In the genomic region with DNA sequence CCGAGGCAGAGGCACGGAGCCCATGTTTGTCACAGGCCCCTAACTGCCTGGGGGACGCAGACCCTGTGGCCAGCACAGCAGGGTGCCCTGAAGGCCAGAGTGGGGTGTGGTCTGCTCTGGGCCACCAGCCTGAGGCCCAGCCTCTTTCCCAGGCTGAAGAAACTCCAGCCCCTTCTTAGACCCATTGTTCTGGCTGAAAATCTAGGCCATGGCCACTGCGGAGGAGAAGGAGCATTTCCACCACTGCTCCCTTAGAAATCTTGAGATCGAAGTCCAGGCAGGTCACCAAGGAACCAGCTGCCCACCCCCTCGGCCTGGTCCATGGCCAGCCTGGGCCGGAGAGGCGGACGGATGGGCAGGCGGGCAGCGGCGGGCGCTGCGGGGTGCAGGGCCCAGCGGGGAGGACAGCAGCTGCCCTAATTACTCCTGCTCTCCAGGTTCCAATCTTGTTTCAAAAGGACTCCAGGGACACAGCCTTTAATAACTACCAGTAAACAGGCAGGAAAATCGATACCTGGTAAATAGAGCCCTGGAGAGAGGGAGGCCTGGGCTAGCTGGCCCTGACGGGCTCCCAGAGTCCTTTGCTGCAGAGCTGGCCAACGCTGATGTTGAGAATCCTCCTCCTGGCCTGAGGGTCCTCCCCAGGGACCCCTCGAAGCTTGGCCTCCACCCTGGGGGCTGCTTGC, we compare ENCODE assay signal across 10 cellular contexts. TPM values are rescaled to one million over a fixed set of nuclear protein-coding genes. Genes with fewer than 3 reads are reported as not detected.
DNase-seq lines count a peak whose midpoint lies in the region; ATAC-seq and TF ChIP-seq lines count a peak whose summit lies in the region.
"Had no signal": no experiment of that assay in that cellular context is flagged by ENCODE, and none has a peak within 500 bp of the region (broad histone marks: within the 10 kb centered on the region; RNA-seq: fewer than 3 reads in every experiment).

No MANE protein-coding gene starts in this region.

- ATAC-seq in stimulated activated effector memory CD8-positive, alpha-beta T cell treated with anti-CD3 and anti-CD28 coated beads, Interleukin-12 subunit alpha, Interleukin-12 subunit beta, amount 100 ng/mL, for 72 hours: no peak
- ATAC-seq in GM18870 (IDR thresholded peaks at IDR 0.05; ENCODE audit: unreplicated experiment): no peak
- ATAC-seq in HG03196 (IDR thresholded peaks at IDR 0.05; ENCODE audit: unreplicated experiment): no peak
- ATAC-seq: Panc1 had no signal

- no peak for TF ChIP-seq CTCF in glutamatergic neuron (IDR thresholded peaks at IDR 0.05; ENCODE audit: partially characterized antibody, unreplicated experiment)

- no peak overlapping the region for H3K4me3 Mint-ChIP-seq in glutamatergic neuron (ENCODE audit: unreplicated experiment)
- peak overlapping the region; percentile 71 for H3K4me3 Mint-ChIP-seq in stimulated activated effector memory CD8-positive, alpha-beta T cell treated with anti-CD3 and anti-CD28 coated beads, Interleukin-12 subunit alpha, Interleukin-12 subunit beta, amount 100 ng/mL, for 72 hours
- H3K4me3 Mint-ChIP-seq: activated CD4-positive, alpha-beta T cell treated with anti-CD3 and anti-CD28 coated beads, Interleukin-2, amount 10 ng/mL, durations not matched to agents 24 days and 14 days had no signal

- peaks cover 9% of the 10 kb centered on the region for H3K4me1 Mint-ChIP-seq in glutamatergic neuron (ENCODE audit: low read depth, unreplicated experiment)
- H3K4me1 Mint-ChIP-seq in stimulated activated effector memory CD8-positive, alpha-beta T cell treated with anti-CD3 and anti-CD28 coated beads, Interleukin-12 subunit alpha, Interleukin-12 subunit beta, amount 100 ng/mL, for 72 hours: peaks cover 60% of the 10 kb centered on the region

- H3K27ac Mint-ChIP-seq in glutamatergic neuron (ENCODE audit: unreplicated experiment): peak overlapping the region; percentile 74
- H3K27ac Mint-ChIP-seq in stimulated activated effector memory CD8-positive, alpha-beta T cell treated with anti-CD3 and anti-CD28 coated beads, Interleukin-12 subunit alpha, Interleukin-12 subunit beta, amount 100 ng/mL, for 72 hours: peak overlapping the region; percentile 96

- H3K9me3 Mint-ChIP-seq in glutamatergic neuron (ENCODE audit: unreplicated experiment): peaks cover 5% of the 10 kb centered on the region
- H3K9me3 Mint-ChIP-seq in stimulated activated effector memory CD8-positive, alpha-beta T cell treated with anti-CD3 and anti-CD28 coated beads, Interleukin-12 subunit alpha, Interleukin-12 subunit beta, amount 100 ng/mL, for 72 hours: no peaks in the 10 kb centered on the region
- H3K9me3 Mint-ChIP-seq: activated CD4-positive, alpha-beta T cell treated with anti-CD3 and anti-CD28 coated beads, Interleukin-2, amount 10 ng/mL, durations not matched to agents 24 days and 14 days had no signal

- DNase-seq in NCI-H187 treated with DMSO at 0.1 percent for 48 hours (lab: John Stamatoyannopoulos, UW) (peak; percentile 5), NCI-H187 (lab: John Stamatoyannopoulos, UW) (no peak), NCI-H446 treated with DMSO at 0.1 percent for 48 hours (lab: John Stamatoyannopoulos, UW) (peak; percentile 18), glutamatergic neuron (no peak), middle frontal gyrus (ENCODE audit: extremely low spot score, low spot score) (no peak)
- no peak for DNase-seq in stimulated activated effector memory CD8-positive, alpha-beta T cell treated with anti-CD3 and anti-CD28 coated beads, Interleukin-12 subunit alpha, Interleukin-12 subunit beta, amount 100 ng/mL, for 72 hours (ENCODE audit: low spot score in 2 of 2)
- DNase-seq: activated CD4-positive, alpha-beta T cell treated with anti-CD3 and anti-CD28 coated beads, Interleukin-2, amount 10 ng/mL, durations not matched to agents 24 days and 14 days had no signal

- peaks cover 4% of the 10 kb centered on the region for H3K36me3 Mint-ChIP-seq in glutamatergic neuron (ENCODE audit: unreplicated experiment)
- H3K36me3 Mint-ChIP-seq in stimulated activated effector memory CD8-positive, alpha-beta T cell treated with anti-CD3 and anti-CD28 coated beads, Interleukin-12 subunit alpha, Interleukin-12 subunit beta, amount 100 ng/mL, for 72 hours: no peaks in the 10 kb centered on the region

- peaks cover 22% of the 10 kb centered on the region for H3K27me3 Mint-ChIP-seq in glutamatergic neuron (ENCODE audit: unreplicated experiment)
- H3K27me3 Mint-ChIP-seq: activated CD4-positive, alpha-beta T cell treated with anti-CD3 and anti-CD28 coated beads, Interleukin-2, amount 10 ng/mL, durations not matched to agents 24 days and 14 days had no signal

RNA-seq across cellular contexts. Expression of gene DTX1, which starts 15.0 kb away (rescaled TPM):
- total RNA-seq in glutamatergic neuron (ENCODE audit: unreplicated experiment): 4.3 TPM

Comparison
In these comparisons a context has a peak if more than half of its experiments do, and no peak if none do; other contexts are left out.
1. DNase-seq: peak in NCI-H187 treated with DMSO at 0.1 percent for 48 hours (single experiment) and NCI-H446 treated with DMSO at 0.1 percent for 48 hours (single experiment); none in NCI-H187 (0 of 2), glutamatergic neuron (single experiment), stimulated activated effector memory CD8-positive, alpha-beta T cell treated with anti-CD3 and anti-CD28 coated beads, Interleukin-12 subunit alpha, Interleukin-12 subunit beta, amount 100 ng/mL, for 72 hours (0 of 2) and middle frontal gyrus (single experiment).